ENCODE assay signal across 30 cellular contexts in the genomic region with DNA sequence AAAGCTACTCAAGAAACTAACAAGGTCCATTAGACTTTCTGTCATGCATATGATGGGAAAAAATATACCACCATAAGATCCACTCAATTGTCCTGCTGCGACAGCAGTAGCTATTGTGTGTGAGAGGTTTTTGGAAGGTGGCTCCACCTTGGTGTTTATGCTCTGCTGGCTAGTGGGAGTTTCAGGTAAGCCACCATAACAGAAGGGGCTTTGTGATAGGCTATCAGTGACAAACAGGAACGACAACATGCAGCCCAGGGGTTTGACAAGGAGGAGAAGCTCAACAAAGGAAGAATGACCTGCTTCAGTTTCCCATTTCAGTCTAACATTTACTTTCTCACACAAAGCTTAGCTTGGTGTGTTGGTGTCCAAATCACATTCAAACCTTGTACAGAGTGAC.
"Had no signal": no experiment of that assay in that cellular context is flagged by ENCODE, and none has a peak within 500 bp of the region (broad histone marks: within the 10 kb centered on the region; RNA-seq: fewer than 3 reads in every experiment).

No MANE protein-coding gene starts in this region.

- H3K4me3 ChIP-seq: ascending aorta, coronary artery, dorsolateral prefrontal cortex, gastroesophageal sphincter, left lung, lower lobe of right lung, mucosa of descending colon, ovary, prostate gland, sigmoid colon, thoracic aorta, uterus had no signal

- H3K36me3 ChIP-seq: ascending aorta, gastroesophageal sphincter, left lung, lower lobe of right lung, ovary, prostate gland, sigmoid colon, thoracic aorta, uterus had no signal

- H3K4me1 ChIP-seq: ascending aorta, gastroesophageal sphincter, left lung, lower lobe of right lung, prostate gland, sigmoid colon, uterus had no signal

- H3K9me3 ChIP-seq: ascending aorta, gastroesophageal sphincter, lower lobe of right lung, mucosa of descending colon, ovary, prostate gland, sigmoid colon, thoracic aorta, uterus had no signal

- ATAC-seq: activated CD4-positive, CD25-positive, alpha-beta regulatory T cell treated with anti-CD3 and anti-CD28 coated beads, Interleukin-2, amount 50 U/mL, for 24 hours; gastroesophageal sphincter; left lung; lower lobe of right lung; mucosa of descending colon; natural killer cell treated with Interleukin-12 subunit alpha and Interleukin-12 subunit beta and Interleukin-15 and Interleukin-18, amount 100 ng/mL, for 72 hours; stimulated activated effector memory CD8-positive, alpha-beta T cell treated with anti-CD3 and anti-CD28 coated beads, Interleukin-12 subunit alpha, Interleukin-12 subunit beta, amount 100 ng/mL, for 72 hours had no signal

- DNase-seq: activated CD4-positive, alpha-beta memory T cell treated with anti-CD3 and anti-CD28 coated beads for 36 hours; activated CD4-positive, alpha-beta T cell treated with anti-CD3 and anti-CD28 coated beads, Interleukin-2, amount 10 ng/mL, durations not matched to agents 24 days and 14 days; activated CD8-positive, alpha-beta memory T cell treated with anti-CD3 and anti-CD28 coated beads, Interleukin-2, amount 50 U/mL, for 4 hours; activated gamma-delta T cell; activated naive CD4-positive, alpha-beta T cell treated with anti-CD3 and anti-CD28 coated beads, Interleukin-2, amount 10 ng/mL, durations not matched to agents 7 days and 5 days; activated naive CD8-positive, alpha-beta T cell treated with anti-CD3 and anti-CD28 coated beads, Interleukin-2, amount 10 ng/mL, durations not matched to agents 7 days and 5 days; activated T-cell treated with anti-CD3 and anti-CD28 coated beads, Interleukin-2, amount 50 U/mL, for 24 hours; dorsolateral prefrontal cortex; effector memory CD4-positive, alpha-beta T cell; erythroblast; hypothalamus; left lung; lower lobe of right lung; mucosa of descending colon; ovary; retina; sigmoid colon; small intestine; stimulated activated CD4-positive, alpha-beta T cell treated with anti-CD3 and anti-CD28 coated beads, Interleukin-4, amount 100 ng/mL, for 24 hours; uterus had no signal

- FAIRE-seq: small intestine, TTC549 had no signal

- H3K27me3 ChIP-seq: ascending aorta, dorsolateral prefrontal cortex, gastroesophageal sphincter, left lung, ovary, sigmoid colon, uterus had no signal

- H3K27ac ChIP-seq: ascending aorta, coronary artery, dorsolateral prefrontal cortex, gastroesophageal sphincter, left lung, lower lobe of right lung, ovary, prostate gland, sigmoid colon, thoracic aorta, uterus, VCaP had no signal
